Comparison of ENCODE assay signal across 8 cellular contexts in the genomic region with DNA sequence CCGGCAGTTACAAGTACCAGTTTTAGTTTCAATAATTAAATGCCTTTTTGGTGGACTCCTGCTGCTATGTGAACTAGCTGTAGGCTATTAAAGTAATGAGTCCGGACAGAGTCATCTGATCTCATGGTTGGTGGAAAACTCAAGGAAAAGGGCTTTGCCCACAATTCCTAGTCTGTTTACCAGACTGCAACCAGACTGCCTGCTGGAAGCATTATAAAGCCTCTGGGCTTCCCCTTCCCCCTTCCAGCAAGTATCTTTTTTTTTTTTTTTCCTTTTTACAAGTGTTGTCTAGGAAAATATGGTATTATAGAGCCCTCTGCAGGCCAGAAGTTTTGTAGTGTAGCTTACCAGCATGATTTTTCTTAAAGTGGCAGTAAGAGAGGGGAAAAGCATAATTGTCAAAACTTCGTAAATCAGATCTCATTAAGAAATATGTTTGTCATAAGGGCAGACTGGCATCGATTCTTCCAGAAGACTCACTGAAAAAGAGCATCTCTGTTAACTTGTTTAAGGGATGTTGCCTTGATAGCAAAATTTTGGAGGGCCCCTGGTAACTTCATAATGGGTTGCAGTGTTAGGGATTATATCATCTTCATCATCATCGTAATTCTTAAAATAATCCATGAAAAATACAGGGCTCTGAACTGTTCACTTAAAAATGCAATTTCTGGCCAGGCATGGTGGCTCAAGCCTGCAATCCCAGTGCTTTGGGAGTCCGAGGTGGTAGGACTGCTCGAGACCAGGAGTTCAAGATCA.
DNase-seq lines count a peak whose midpoint lies in the region; ATAC-seq, FAIRE-seq and TF ChIP-seq lines count a peak whose summit lies in the region.

No MANE protein-coding gene starts in this region.

- ATAC-seq in GM12878, result peak; percentile 76

- TF ChIP-seq POLR2A in GM12878 (IDR thresholded peaks at IDR 0.05; ENCODE audit: low read depth, low read length), result no peak

- intact Hi-C loops in GM12878 (cut with micrococcal nuclease; ENCODE audit: unreplicated experiment), result loop anchor here (1.0 to 5.0 kb wide), 4 partner anchors 79 to 725 kb away; no protein-coding TSS in a partner anchor

- peak; percentile 43 to 71 (median 53); a peak in 5 of 6 replicates for TF ChIP-seq CTCF in GM12878 (IDR thresholded peaks at IDR 0.05 in 2 of 3, conservative IDR thresholded peaks at IDR 0.05 in 1 of 3; ENCODE audit: control insufficient read depth in 2 of 3, extremely low read depth in 1 of 3, insufficient read depth in 1 of 3, low read depth in 3 of 3, low read length in 3 of 3)

- no peaks in the 10 kb centered on the region for H4K20me1 ChIP-seq in GM12878 (ENCODE audit: control insufficient read depth, insufficient read depth)

- no TSS peak for BruUV-seq in GM12878 (replicated peaks; lab: Mats Ljungman, UMichigan)

- POLR2A ChIA-PET in GM12878 (lab: Charles Lee), result interaction anchor here (0.6 kb wide), 1 partner anchor 936 kb away, joined by 3 read pairs; no protein-coding TSS in a partner anchor

- no peaks in the 10 kb centered on the region for H3K36me3 ChIP-seq in GM12878 (ENCODE audit: control insufficient read depth in 2 of 2, insufficient read depth in 2 of 2, low read length in 1 of 2)

- SMC1A ChIA-PET in GM12878 (lab: Charles Lee; ENCODE audit: uncharacterized antibody, unreplicated experiment), result interaction anchor here (0.5 to 5.0 kb wide), 30 partner anchors 11 to 1239 kb away, joined by 3 to 47 read pairs (median 3); no protein-coding TSS in a partner anchor

- TF ChIP-seq EP300 in GM12878 (IDR thresholded peaks at IDR 0.05; ENCODE audit: borderline replicate concordance in 1 of 2, control insufficient read depth in 1 of 2, low read depth in 2 of 2, low read length in 2 of 2), result no peak

- 37% methylated on average over 7 of the region's 7 CpGs for WGBS in GM12878 (ENCODE audit: insufficient coverage, insufficient replicate concordance, low lambda C conversion rate, missing lambda C conversion rate)

- FAIRE-seq in HTR-8/SVneo (lab: Jason Lieb, UNC) (no peak), GM12878 (lab: Jason Lieb, UNC) (no peak), islet of Langerhans (lab: Jason Lieb, UNC) (peak; percentile 81)

- in situ Hi-C loops in GM12878 (cut with MboI), result loop anchor here (5.0 kb wide), 1 partner anchor 719 kb away; a partner anchor contains a TSS

- H3K4me2 ChIP-seq in GM12878 (ENCODE audit: control insufficient read depth, insufficient read depth), result peak overlapping the region; percentile 78

- peak; percentile 84 for TF ChIP-seq RAD21 in GM12878 (IDR thresholded peaks at IDR 0.05; ENCODE audit: insufficient read depth, low read depth, low read length)

- H3K9ac ChIP-seq in GM12878 (ENCODE audit: control insufficient read depth, insufficient read depth, low read length), result no peak overlapping the region

- no peaks in the 10 kb centered on the region for H3K9me3 ChIP-seq in GM12878 (replicated peaks; ENCODE audit: control insufficient read depth, insufficient read depth, low read length)

- H3K4me3 ChIP-seq in GM12878, result no peak overlapping the region

- H3K27me3 ChIP-seq in GM12878 (replicated peaks in 1 of 2; ENCODE audit: control insufficient read depth in 2 of 2, insufficient read depth in 2 of 2, low read length in 1 of 2), result no peaks in the 10 kb centered on the region

- H3K27ac ChIP-seq in GM12878 (ENCODE audit: control insufficient read depth, insufficient read depth), result no peak overlapping the region

- CTCF ChIA-PET in GM12878 (lab: Yijun Ruan, JAX), result interaction anchor here (0.6 to 5.0 kb wide), 36 partner anchors 8 to 1551 kb away, joined by 3 to 93 read pairs (median 4); no protein-coding TSS in a partner anchor

- H3K4me1 ChIP-seq in GM12878 (ENCODE audit: control insufficient read depth, insufficient read depth, low read length), result peaks cover 7% of the 10 kb centered on the region

- RAD21 ChIA-PET in GM12878 (lab: Charles Lee; ENCODE audit: unreplicated experiment), result interaction anchor here (0.7 to 5.0 kb wide), 17 partner anchors 15 to 1553 kb away, joined by 3 to 70 read pairs (median 4); no protein-coding TSS in a partner anchor

- no peaks in the 10 kb centered on the region for H3K79me2 ChIP-seq in GM12878 (ENCODE audit: control insufficient read depth, insufficient read depth, low read length)

- H2AFZ ChIP-seq in GM12878 (ENCODE audit: control insufficient read depth, low read depth, low read length), result no peak overlapping the region; the same call in 1 of the 2 replicates

- DNase-seq in stimulated activated CD4-positive, alpha-beta T cell treated with anti-CD3 and anti-CD28 coated beads, Interleukin-4, amount 100 ng/mL, for 24 hours, result peak; percentile 23
- no peak for DNase-seq in stimulated activated CD4-positive, alpha-beta T cell treated with anti-CD3 and anti-CD28 coated beads, Interleukin-12 subunit alpha, Interleukin-12 subunit beta, amount 100 ng/mL, for 4 hours
- DNase-seq in HTR-8/SVneo (ENCODE audit: insufficient read length, low spot score) (peak; percentile 75), NCI-H748 treated with DMSO at 0.1 percent for 48 hours (lab: John Stamatoyannopoulos, UW) (peak; percentile 70), GM12878 (ENCODE audit: low read depth, low spot score) (peak; percentile 48), superior temporal gyrus (ENCODE audit: extremely low spot score) (peak; percentile 93)
- DNase-seq in activated CD8-positive, alpha-beta memory T cell treated with anti-CD3 and anti-CD28 coated beads, Interleukin-2, amount 50 U/mL, for 48 hours, result no peak

TF ChIP-seq in GM12878, 131 proteins besides CTCF, POLR2A, EP300 and RAD21:
- no peak for TF ChIP-seq HDGF (IDR thresholded peaks at IDR 0.05)
- TF ChIP-seq, protein P1, sequence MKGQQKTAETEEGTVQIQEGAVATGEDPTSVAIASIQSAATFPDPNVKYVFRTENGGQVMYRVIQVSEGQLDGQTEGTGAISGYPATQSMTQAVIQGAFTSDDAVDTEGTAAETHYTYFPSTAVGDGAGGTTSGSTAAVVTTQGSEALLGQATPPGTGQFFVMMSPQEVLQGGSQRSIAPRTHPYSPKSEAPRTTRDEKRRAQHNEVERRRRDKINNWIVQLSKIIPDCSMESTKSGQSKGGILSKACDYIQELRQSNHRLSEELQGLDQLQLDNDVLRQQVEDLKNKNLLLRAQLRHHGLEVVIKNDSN (IDR thresholded peaks at IDR 0.05; ENCODE audit: borderline replicate concordance, extremely low read length, insufficient read depth, low read depth, low read length), result no peak
- TF ChIP-seq, protein P2, sequence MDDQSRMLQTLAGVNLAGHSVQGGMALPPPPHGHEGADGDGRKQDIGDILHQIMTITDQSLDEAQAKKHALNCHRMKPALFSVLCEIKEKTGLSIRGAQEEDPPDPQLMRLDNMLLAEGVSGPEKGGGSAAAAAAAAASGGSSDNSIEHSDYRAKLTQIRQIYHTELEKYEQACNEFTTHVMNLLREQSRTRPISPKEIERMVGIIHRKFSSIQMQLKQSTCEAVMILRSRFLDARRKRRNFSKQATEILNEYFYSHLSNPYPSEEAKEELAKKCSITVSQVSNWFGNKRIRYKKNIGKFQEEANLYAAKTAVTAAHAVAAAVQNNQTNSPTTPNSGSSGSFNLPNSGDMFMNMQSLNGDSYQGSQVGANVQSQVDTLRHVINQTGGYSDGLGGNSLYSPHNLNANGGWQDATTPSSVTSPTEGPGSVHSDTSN (IDR thresholded peaks at IDR 0.05; ENCODE audit: insufficient replicate concordance, low read depth, low read length), result no peak
- peak; percentile 99 for TF ChIP-seq ZNF384 (IDR thresholded peaks at IDR 0.05; ENCODE audit: borderline replicate concordance, low read depth, low read length)
- 0 out of 2 replicates have a peak, but pooled peaks have one; percentile 42 for TF ChIP-seq BMI1 (IDR thresholded peaks at IDR 0.05; ENCODE audit: borderline replicate concordance)
- 0 out of 2 replicates have a peak, but pooled peaks have one; percentile 20 for TF ChIP-seq ATF7 (IDR thresholded peaks at IDR 0.05; ENCODE audit: low read depth)
- TF ChIP-seq, protein P3, sequence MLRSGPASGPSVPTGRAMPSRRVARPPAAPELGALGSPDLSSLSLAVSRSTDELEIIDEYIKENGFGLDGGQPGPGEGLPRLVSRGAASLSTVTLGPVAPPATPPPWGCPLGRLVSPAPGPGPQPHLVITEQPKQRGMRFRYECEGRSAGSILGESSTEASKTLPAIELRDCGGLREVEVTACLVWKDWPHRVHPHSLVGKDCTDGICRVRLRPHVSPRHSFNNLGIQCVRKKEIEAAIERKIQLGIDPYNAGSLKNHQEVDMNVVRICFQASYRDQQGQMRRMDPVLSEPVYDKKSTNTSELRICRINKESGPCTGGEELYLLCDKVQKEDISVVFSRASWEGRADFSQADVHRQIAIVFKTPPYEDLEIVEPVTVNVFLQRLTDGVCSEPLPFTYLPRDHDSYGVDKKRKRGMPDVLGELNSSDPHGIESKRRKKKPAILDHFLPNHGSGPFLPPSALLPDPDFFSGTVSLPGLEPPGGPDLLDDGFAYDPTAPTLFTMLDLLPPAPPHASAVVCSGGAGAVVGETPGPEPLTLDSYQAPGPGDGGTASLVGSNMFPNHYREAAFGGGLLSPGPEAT (IDR thresholded peaks at IDR 0.05; ENCODE audit: low read depth), result peak; percentile 39; the same call in 1 of the 2 replicates
- peak; percentile 66; the same call in 1 of the 2 replicates for TF ChIP-seq SMC3 (IDR thresholded peaks at IDR 0.05; ENCODE audit: borderline replicate concordance, low read length)

Comparison
In these comparisons a context has a peak if more than half of its experiments do, and no peak if none do; other contexts are left out.
1. DNase-seq: peak in stimulated activated CD4-positive, alpha-beta T cell treated with anti-CD3 and anti-CD28 coated beads, Interleukin-4, amount 100 ng/mL, for 24 hours (single experiment), HTR-8/SVneo (single experiment), NCI-H748 treated with DMSO at 0.1 percent for 48 hours (single experiment), GM12878 (single experiment) and superior temporal gyrus (single experiment); none in stimulated activated CD4-positive, alpha-beta T cell treated with anti-CD3 and anti-CD28 coated beads, Interleukin-12 subunit alpha, Interleukin-12 subunit beta, amount 100 ng/mL, for 4 hours (single experiment) and activated CD8-positive, alpha-beta memory T cell treated with anti-CD3 and anti-CD28 coated beads, Interleukin-2, amount 50 U/mL, for 48 hours (single experiment).